Comparison of ENCODE assay signal across 21 cellular contexts in the genomic region with DNA sequence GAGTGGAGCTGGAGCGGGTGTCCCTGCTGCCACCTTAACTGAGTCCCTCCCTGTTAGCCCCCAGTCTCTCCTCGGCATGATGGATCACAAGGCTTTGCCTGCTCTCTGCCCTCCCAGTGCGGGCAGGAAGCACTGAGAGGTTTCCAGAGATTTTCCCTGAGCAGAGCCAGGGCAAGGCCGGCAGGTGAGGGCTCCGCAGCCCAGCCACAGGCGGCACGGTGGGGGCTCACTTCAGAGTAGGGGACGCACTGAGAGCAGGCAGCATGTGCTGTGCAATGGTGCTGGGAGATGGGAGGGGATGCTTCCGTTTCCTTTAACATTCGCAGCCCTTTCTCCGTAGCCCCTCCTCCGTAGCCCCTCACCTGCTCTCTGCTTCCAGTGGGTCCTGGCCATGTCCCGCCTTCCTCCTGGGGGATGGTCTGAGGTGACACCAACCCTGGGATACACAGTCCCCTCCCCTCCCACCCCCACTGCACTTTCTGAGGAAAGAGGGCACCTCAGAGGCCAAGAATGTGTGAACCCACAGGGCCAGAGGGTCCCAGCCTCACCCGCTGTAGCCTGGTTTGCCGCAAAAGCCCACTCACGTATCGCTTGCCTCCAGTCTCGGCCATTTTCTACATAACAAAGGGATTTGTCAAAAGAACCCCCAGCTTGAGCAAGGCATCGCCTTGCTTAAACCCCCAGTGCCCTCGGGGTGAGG. TPM values are rescaled to one million over a fixed set of nuclear protein-coding genes. Genes with fewer than 3 reads are reported as not detected.
"Had no signal": no experiment of that assay in that cellular context is flagged by ENCODE, and none has a peak within 500 bp of the region (broad histone marks: within the 10 kb centered on the region; RNA-seq: fewer than 3 reads in every experiment).

No MANE protein-coding gene starts in this region.

- H3K36me3 ChIP-seq: adrenal gland, cardiac muscle cell, gastrocnemius medialis, pancreas, right lobe of liver, thoracic aorta, upper lobe of left lung had no signal

- H3K27me3 Mint-ChIP-seq: activated CD4-positive, alpha-beta T cell treated with anti-CD3 and anti-CD28 coated beads, Interleukin-2, amount 10 ng/mL, durations not matched to agents 7 days and 5 days had no signal

- H3K4me3 Mint-ChIP-seq: activated CD4-positive, alpha-beta T cell treated with anti-CD3 and anti-CD28 coated beads, Interleukin-2, amount 10 ng/mL, durations not matched to agents 7 days and 5 days; activated T-cell treated with anti-CD3 and anti-CD28 coated beads, Interleukin-2, amount 50 U/mL, for 72 hours; naive thymus-derived CD4-positive, alpha-beta T cell; stimulated activated memory B cell treated with anti-CD40 and anti-IgM and Interleukin-4, amounts not matched to agents 10 μg/mL and 1 μg/mL and 100 μg/mL, for 72 hours had no signal

- H3K9me3 ChIP-seq: adrenal gland, gastrocnemius medialis, pancreas, right lobe of liver, thoracic aorta, upper lobe of left lung had no signal

- H3K4me1 Mint-ChIP-seq: activated CD4-positive, alpha-beta T cell treated with anti-CD3 and anti-CD28 coated beads, Interleukin-2, amount 10 ng/mL, durations not matched to agents 7 days and 5 days had no signal

- H3K4me1 ChIP-seq: adrenal gland, gastrocnemius medialis, pancreas, right lobe of liver, upper lobe of left lung had no signal

- H3K4me3 ChIP-seq: adrenal gland, cardiac muscle cell, gastrocnemius medialis, pancreas, right lobe of liver, thoracic aorta, upper lobe of left lung had no signal

- H3K27me3 ChIP-seq: cardiac muscle cell, gastrocnemius medialis, pancreas, right lobe of liver, upper lobe of left lung had no signal

- H3K36me3 Mint-ChIP-seq: activated naive CD4-positive, alpha-beta T cell treated with anti-CD3 and anti-CD28 coated beads, Interleukin-2, amount 50 U/mL, for 72 hours; naive thymus-derived CD4-positive, alpha-beta T cell; stimulated activated memory B cell treated with anti-CD40 and anti-IgM and Interleukin-4, amounts not matched to agents 10 μg/mL and 1 μg/mL and 100 μg/mL, for 72 hours had no signal

- H3K27ac Mint-ChIP-seq: activated CD4-positive, alpha-beta T cell treated with anti-CD3 and anti-CD28 coated beads, Interleukin-2, amount 10 ng/mL, durations not matched to agents 7 days and 5 days; activated naive CD4-positive, alpha-beta T cell treated with anti-CD3 and anti-CD28 coated beads, Interleukin-2, amount 50 U/mL, for 72 hours; activated T-cell treated with anti-CD3 and anti-CD28 coated beads, Interleukin-2, amount 50 U/mL, for 72 hours; naive thymus-derived CD4-positive, alpha-beta T cell; stimulated activated memory B cell treated with anti-CD40 and anti-IgM and Interleukin-4, amounts not matched to agents 10 μg/mL and 1 μg/mL and 100 μg/mL, for 72 hours had no signal

- DNase-seq: activated CD4-positive, alpha-beta T cell treated with anti-CD3 and anti-CD28 coated beads, Interleukin-2, amount 10 ng/mL, durations not matched to agents 7 days and 5 days; activated gamma-delta T cell treated with Interleukin-2 at 50 U/mL for 16 hours; activated T-cell treated with anti-CD3 and anti-CD28 coated beads, Interleukin-2, amount 50 U/mL, for 72 hours; adrenal gland; cortex of kidney; mesenchymal stem cell; naive thymus-derived CD4-positive, alpha-beta T cell; right lobe of liver; stimulated activated CD4-positive, alpha-beta T cell treated with anti-CD3 and anti-CD28 coated beads, Interleukin-4, amount 100 ng/mL, for 4 hours; T1000 had no signal

- H3K9me3 Mint-ChIP-seq: activated CD4-positive, alpha-beta T cell treated with anti-CD3 and anti-CD28 coated beads, Interleukin-2, amount 10 ng/mL, durations not matched to agents 7 days and 5 days; activated naive CD4-positive, alpha-beta T cell treated with anti-CD3 and anti-CD28 coated beads, Interleukin-2, amount 50 U/mL, for 72 hours; activated T-cell treated with anti-CD3 and anti-CD28 coated beads, Interleukin-2, amount 50 U/mL, for 72 hours; naive thymus-derived CD4-positive, alpha-beta T cell; stimulated activated memory B cell treated with anti-CD40 and anti-IgM and Interleukin-4, amounts not matched to agents 10 μg/mL and 1 μg/mL and 100 μg/mL, for 72 hours had no signal

- ATAC-seq: activated CD4-positive, CD25-positive, alpha-beta regulatory T cell treated with anti-CD3 and anti-CD28 coated beads, Interleukin-2, amount 50 U/mL, for 24 hours; activated naive CD4-positive, alpha-beta T cell treated with anti-CD3 and anti-CD28 coated beads, Interleukin-2, amount 50 U/mL, for 72 hours; activated T-cell treated with anti-CD3 and anti-CD28 coated beads, Interleukin-2, amount 50 U/mL, for 72 hours; esophagus mucosa; gastrocnemius medialis; naive thymus-derived CD4-positive, alpha-beta T cell; pancreas; right lobe of liver; stimulated activated memory B cell treated with anti-CD40 and anti-IgM and Interleukin-4, amounts not matched to agents 10 μg/mL and 1 μg/mL and 100 μg/mL, for 72 hours had no signal

- H3K27ac ChIP-seq: adrenal gland, cardiac muscle cell, gastrocnemius medialis, pancreas, right lobe of liver, thoracic aorta, upper lobe of left lung had no signal

RNA-seq across cellular contexts. Expression of a gene that starts 10.7 kb away (rescaled TPM):
- total RNA-seq: activated CD4-positive, alpha-beta T cell treated with anti-CD3 and anti-CD28 coated beads, Interleukin-2, amount 10 ng/mL, durations not matched to agents 7 days and 5 days; activated naive CD4-positive, alpha-beta T cell treated with anti-CD3 and anti-CD28 coated beads, Interleukin-2, amount 50 U/mL, for 72 hours; activated T-cell treated with anti-CD3 and anti-CD28 coated beads, Interleukin-2, amount 50 U/mL, for 72 hours; esophagus mucosa; gastrocnemius medialis; naive thymus-derived CD4-positive, alpha-beta T cell; right lobe of liver; T-helper 1 cell treated with Interleukin-12 subunit alpha and Interleukin-12 subunit beta and Interleukin-4 antibody, amounts not matched to agents 30 ng/mL and 1 ng/mL, for 36 hours; thoracic aorta had no signal
- polyA plus RNA-seq: liver; naive thymus-derived CD4-positive, alpha-beta T cell had no signal
